7 cellular contexts compared by ENCODE assay signal in the genomic region with DNA sequence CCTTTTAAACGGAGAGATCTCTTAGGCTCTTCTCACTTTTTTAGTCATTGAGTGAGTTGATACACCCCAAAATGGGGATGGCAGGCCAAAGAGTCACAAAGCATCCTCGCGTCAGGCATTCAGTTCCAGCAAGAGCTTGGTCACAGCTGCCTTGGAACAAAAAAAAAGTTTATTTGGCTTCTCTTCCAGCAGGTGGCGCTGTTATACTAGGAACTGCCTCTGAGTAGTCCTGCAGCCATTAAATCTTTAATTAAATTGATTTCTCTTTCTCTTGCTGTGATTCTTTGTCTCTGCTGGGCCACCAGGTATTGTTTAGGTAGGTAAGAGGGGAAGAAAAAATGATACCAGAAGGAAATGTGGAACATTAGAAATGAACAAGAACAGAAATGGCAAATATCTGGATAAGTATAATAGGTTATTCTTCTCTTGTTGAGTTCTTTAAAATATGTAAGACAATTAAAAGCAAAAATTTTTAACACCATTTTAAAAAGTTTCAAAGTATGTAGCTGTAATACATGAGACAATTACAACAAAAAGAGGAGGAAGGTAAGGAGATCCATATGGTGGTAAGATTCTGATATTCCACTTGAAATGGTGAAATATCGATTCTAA.
A peak's percentile ranks its signal among the peaks of the same experiment; 100 is the strongest.
DNase-seq lines count a peak whose midpoint lies in the region; ATAC-seq, FAIRE-seq and TF ChIP-seq lines count a peak whose summit lies in the region.

No MANE protein-coding gene starts in this region.

- peak; percentile 59 for TF ChIP-seq CTCF in GM12874 (IDR thresholded peaks at IDR 0.05; ENCODE audit: insufficient read depth, low read depth, low read length)

- DNase-seq in NCI-H524 (lab: John Stamatoyannopoulos, UW) (peak; percentile 56 to 61), midbrain (lab: John Stamatoyannopoulos, UW) (peak; percentile 80)
- peak; percentile 29 to 46 for DNase-seq in activated CD4-positive, alpha-beta T cell treated with anti-CD3 and anti-CD28 coated beads, Interleukin-2, amount 50 U/mL, for 48 hours
- DNase-seq in stimulated activated naive CD4-positive, alpha-beta T cell treated with Interleukin-2 at 50 U/mL for 16 hours (lab: John Stamatoyannopoulos, UW) = peak; percentile 20

- peak; percentile 83 for ATAC-seq in HG03354 (IDR thresholded peaks at IDR 0.05; ENCODE audit: poor library complexity, severe bottlenecking, unreplicated experiment)

- FAIRE-seq in endometrium (lab: Jason Lieb, UNC) = peak; percentile 23

Comparison
In these comparisons a context has a peak if more than half of its experiments do, and no peak if none do; other contexts are left out.
1. Peak in every context shown above with its lines: DNase-seq and ATAC-seq.
2. DNase-seq: peak in every context shown above with its lines; median percentile 80 in midbrain; 58 in NCI-H524; 38 in activated CD4-positive, alpha-beta T cell treated with anti-CD3 and anti-CD28 coated beads, Interleukin-2, amount 50 U/mL, for 48 hours; 20 in stimulated activated naive CD4-positive, alpha-beta T cell treated with Interleukin-2 at 50 U/mL for 16 hours.